ENCODE assay signal across 8 cellular contexts in the genomic region with DNA sequence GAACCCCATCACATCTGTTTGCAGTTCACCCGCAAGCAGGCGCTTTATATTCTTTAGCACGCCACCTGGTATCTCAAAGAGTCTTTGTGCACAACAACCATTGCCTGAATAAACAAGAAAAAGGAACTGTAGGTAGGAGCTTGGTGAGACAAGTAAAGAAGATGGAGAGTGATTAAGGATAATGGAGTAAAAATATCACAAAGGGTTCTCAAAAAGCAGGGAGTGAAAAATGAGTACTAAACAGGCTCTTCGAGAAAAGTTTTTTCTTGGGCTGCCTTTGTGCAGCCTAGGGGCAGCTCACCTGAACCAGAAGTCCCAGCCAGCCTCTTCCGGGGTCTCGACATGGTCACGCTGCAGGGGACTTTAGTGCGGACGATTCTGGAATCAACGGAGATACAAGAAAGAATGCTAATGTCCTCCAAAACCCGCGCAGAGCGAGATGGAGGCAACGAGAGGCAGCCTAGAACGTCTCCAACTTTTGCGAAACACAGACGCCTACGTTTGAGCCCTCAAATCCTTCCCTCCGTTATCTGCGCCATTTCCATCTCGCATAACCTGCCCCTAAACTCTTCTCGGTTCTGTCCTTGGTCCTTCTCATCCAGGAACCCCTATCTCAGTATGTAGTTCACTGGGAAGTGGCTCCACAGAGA. TPM values are rescaled to one million over a fixed set of nuclear protein-coding genes. Genes with fewer than 3 reads are reported as not detected.
A peak's percentile ranks its signal among the peaks of the same experiment; 100 is the strongest.
DNase-seq lines count a peak whose midpoint lies in the region; ATAC-seq and TF ChIP-seq lines count a peak whose summit lies in the region.

No MANE protein-coding gene starts in this region.

- no peak for TF ChIP-seq CTCF in astrocyte of the cerebellum (IDR thresholded peaks at IDR 0.05; ENCODE audit: low read depth, low read length, missing control alignments)

- DNase-seq in activated CD4-positive, alpha-beta T cell treated with anti-CD3 and anti-CD28 coated beads, Interleukin-2, amount 10 ng/mL, durations not matched to agents 7 days and 5 days = peak; percentile 41
- no peak for DNase-seq in activated CD4-positive, alpha-beta T cell treated with anti-CD3 and anti-CD28 coated beads for 1 hour
- peak; percentile 51 for DNase-seq in NCI-H345 treated with DMSO at 0.1 percent for 48 hours (lab: John Stamatoyannopoulos, UW; ENCODE audit: unreplicated experiment)
- no peak for DNase-seq in astrocyte of the cerebellum (ENCODE audit: low read depth)
- no peak for DNase-seq in immature natural killer cell
- no peak for DNase-seq in stimulated activated naive B cell treated with anti-CD40 and anti-IgM and Interleukin-4, amounts not matched to agents 10 μg/mL and 1 μg/mL and 100 μg/mL, for 72 hours
- DNase-seq in effector CD4-positive, alpha-beta T cell = no peak

- H3K4me3 ChIP-seq in astrocyte of the cerebellum (ENCODE audit: low read depth, low read length) = peak overlapping the region; percentile 90

- no peaks in the 10 kb centered on the region for H3K9me3 Mint-ChIP-seq in activated CD4-positive, alpha-beta T cell treated with anti-CD3 and anti-CD28 coated beads, Interleukin-2, amount 10 ng/mL, durations not matched to agents 7 days and 5 days
- H3K9me3 Mint-ChIP-seq in immature natural killer cell = no peaks in the 10 kb centered on the region
- H3K9me3 Mint-ChIP-seq in stimulated activated naive B cell treated with anti-CD40 and anti-IgM and Interleukin-4, amounts not matched to agents 10 μg/mL and 1 μg/mL and 100 μg/mL, for 72 hours = no peaks in the 10 kb centered on the region

- H3K4me3 Mint-ChIP-seq in activated CD4-positive, alpha-beta T cell treated with anti-CD3 and anti-CD28 coated beads, Interleukin-2, amount 10 ng/mL, durations not matched to agents 7 days and 5 days = peak overlapping the region; percentile 88
- peak overlapping the region; percentile 90 to 98 (median 96) for H3K4me3 Mint-ChIP-seq in immature natural killer cell
- peak overlapping the region; percentile 94 to 96 for H3K4me3 Mint-ChIP-seq in stimulated activated naive B cell treated with anti-CD40 and anti-IgM and Interleukin-4, amounts not matched to agents 10 μg/mL and 1 μg/mL and 100 μg/mL, for 72 hours

- H3K27ac Mint-ChIP-seq in activated CD4-positive, alpha-beta T cell treated with anti-CD3 and anti-CD28 coated beads, Interleukin-2, amount 10 ng/mL, durations not matched to agents 7 days and 5 days = peak overlapping the region; percentile 83
- peak overlapping the region; percentile 61 to 91 (median 82) for H3K27ac Mint-ChIP-seq in immature natural killer cell
- H3K27ac Mint-ChIP-seq in stimulated activated naive B cell treated with anti-CD40 and anti-IgM and Interleukin-4, amounts not matched to agents 10 μg/mL and 1 μg/mL and 100 μg/mL, for 72 hours = peak overlapping the region; percentile 93

- CTCF ChIA-PET in activated CD4-positive, alpha-beta T cell treated with anti-CD3 and anti-CD28 coated beads, Interleukin-2, amount 10 ng/mL, durations not matched to agents 7 days and 5 days (lab: Charles Lee) = interaction anchor here (1.0 to 2.1 kb wide), 6 partner anchors 12 to 28 kb away, joined by 3 to 6 read pairs (median 4); a partner anchor contains a TSS

- in situ Hi-C loops in astrocyte of the cerebellum (cut with HindIII; ENCODE audit: low sequenced_read_pairs) = no loop called here

- ATAC-seq in HG02884 (IDR thresholded peaks at IDR 0.05; ENCODE audit: unreplicated experiment) = peak; percentile 28
- peak; percentile 35 to 44 for ATAC-seq in stimulated activated naive B cell treated with anti-CD40 and anti-IgM and Interleukin-4, amounts not matched to agents 10 μg/mL and 1 μg/mL and 100 μg/mL, for 72 hours (replicated peaks)

- H3K36me3 Mint-ChIP-seq in activated CD4-positive, alpha-beta T cell treated with anti-CD3 and anti-CD28 coated beads, Interleukin-2, amount 10 ng/mL, durations not matched to agents 7 days and 5 days (ENCODE audit: low read depth) = peaks cover 17% of the 10 kb centered on the region
- peaks cover 0 to 16% (median 7%) of the 10 kb centered on the region in 3 donors for H3K36me3 Mint-ChIP-seq in immature natural killer cell
- peaks cover 21 to 22% of the 10 kb centered on the region in 2 donors for H3K36me3 Mint-ChIP-seq in stimulated activated naive B cell treated with anti-CD40 and anti-IgM and Interleukin-4, amounts not matched to agents 10 μg/mL and 1 μg/mL and 100 μg/mL, for 72 hours

- POLR2A ChIA-PET in activated CD4-positive, alpha-beta T cell treated with anti-CD3 and anti-CD28 coated beads, Interleukin-2, amount 10 ng/mL, durations not matched to agents 7 days and 5 days (lab: Charles Lee) = interaction anchor here (3.0 kb wide), 1 partner anchor 28 kb away, joined by 14 read pairs; a partner anchor contains a TSS

- peaks cover 35% of the 10 kb centered on the region for H3K4me1 Mint-ChIP-seq in activated CD4-positive, alpha-beta T cell treated with anti-CD3 and anti-CD28 coated beads, Interleukin-2, amount 10 ng/mL, durations not matched to agents 7 days and 5 days
- peaks cover 23 to 43% of the 10 kb centered on the region in 2 donors for H3K4me1 Mint-ChIP-seq in immature natural killer cell
- H3K4me1 Mint-ChIP-seq in stimulated activated naive B cell treated with anti-CD40 and anti-IgM and Interleukin-4, amounts not matched to agents 10 μg/mL and 1 μg/mL and 100 μg/mL, for 72 hours = peaks cover 8 to 33% of the 10 kb centered on the region in 2 donors

- H3K27me3 Mint-ChIP-seq in activated CD4-positive, alpha-beta T cell treated with anti-CD3 and anti-CD28 coated beads, Interleukin-2, amount 10 ng/mL, durations not matched to agents 7 days and 5 days = no peaks in the 10 kb centered on the region
- peaks cover 0 to 1% (median 0%) of the 10 kb centered on the region in 3 donors for H3K27me3 Mint-ChIP-seq in immature natural killer cell (ENCODE audit: low read depth in 3 of 3)
- H3K27me3 Mint-ChIP-seq in stimulated activated naive B cell treated with anti-CD40 and anti-IgM and Interleukin-4, amounts not matched to agents 10 μg/mL and 1 μg/mL and 100 μg/mL, for 72 hours = no peaks in the 10 kb centered on the region

RNA-seq across cellular contexts. Expression of a gene that starts 0.5 kb away (rescaled TPM):
- total RNA-seq in activated CD4-positive, alpha-beta T cell treated with anti-CD3 and anti-CD28 coated beads, Interleukin-2, amount 10 ng/mL, durations not matched to agents 7 days and 5 days = 10 to 100 TPM; 56.4 to 61.6 TPM
- 100 to 1,000 TPM in 2 of 3 donors, 10 to 100 TPM in 1; 92.7 to 116 (median 106) TPM for polyA plus RNA-seq in immature natural killer cell

RNA-seq across cellular contexts. Expression of a gene that starts 0.7 kb away (rescaled TPM):
- 10 to 100 TPM; 21.7 to 21.8 TPM for total RNA-seq in activated CD4-positive, alpha-beta T cell treated with anti-CD3 and anti-CD28 coated beads, Interleukin-2, amount 10 ng/mL, durations not matched to agents 7 days and 5 days
- 10 to 100 TPM; 16.3 to 34.4 (median 22.7) TPM for polyA plus RNA-seq in immature natural killer cell

RNA-seq across cellular contexts. Expression of a gene that starts 23.5 kb away (rescaled TPM):
- total RNA-seq in activated CD4-positive, alpha-beta T cell treated with anti-CD3 and anti-CD28 coated beads, Interleukin-2, amount 10 ng/mL, durations not matched to agents 7 days and 5 days = 1 to 10 TPM; 6.8 to 7.2 TPM
- not detected for polyA plus RNA-seq in immature natural killer cell

RNA-seq across cellular contexts. Expression of a gene that starts 28.2 kb away (rescaled TPM):
- total RNA-seq in activated CD4-positive, alpha-beta T cell treated with anti-CD3 and anti-CD28 coated beads, Interleukin-2, amount 10 ng/mL, durations not matched to agents 7 days and 5 days = 10 to 100 TPM; 66.4 to 66.9 TPM
- polyA plus RNA-seq in immature natural killer cell = 100 to 1,000 TPM in 1 of 3 donors, 10 to 100 TPM in 2; 76.2 to 110 (median 78.1) TPM

RNA-seq across cellular contexts. Expression of a gene that starts 28.9 kb away (rescaled TPM):
- 100 to 1,000 TPM; 118 to 125 TPM for total RNA-seq in activated CD4-positive, alpha-beta T cell treated with anti-CD3 and anti-CD28 coated beads, Interleukin-2, amount 10 ng/mL, durations not matched to agents 7 days and 5 days
- 10 to 100 TPM in 2 of 3 donors, 1 to 10 TPM in 1; 6.9 to 16.7 (median 11.4) TPM for polyA plus RNA-seq in immature natural killer cell

Comparison
In these comparisons a context has a peak if more than half of its experiments do, and no peak if none do; other contexts are left out.
1. DNase-seq: peak in activated CD4-positive, alpha-beta T cell treated with anti-CD3 and anti-CD28 coated beads, Interleukin-2, amount 10 ng/mL, durations not matched to agents 7 days and 5 days (single experiment) and NCI-H345 treated with DMSO at 0.1 percent for 48 hours (single experiment); none in activated CD4-positive, alpha-beta T cell treated with anti-CD3 and anti-CD28 coated beads for 1 hour (single experiment), astrocyte of the cerebellum (single experiment), immature natural killer cell (0 of 3), stimulated activated naive B cell treated with anti-CD40 and anti-IgM and Interleukin-4, amounts not matched to agents 10 μg/mL and 1 μg/mL and 100 μg/mL, for 72 hours (single experiment) and effector CD4-positive, alpha-beta T cell (single experiment).
2. Peak in every context shown above with its lines, with median percentiles within 50 percentile points of each other: H3K27ac Mint-ChIP-seq and H3K4me3 Mint-ChIP-seq.